Comparison of ENCODE assay signal across 10 cellular contexts in genomic region chr13:45500492-45501174, GRCh38. TPM values are rescaled to one million over a fixed set of nuclear protein-coding genes. Genes with fewer than 3 reads are reported as not detected.
DNase-seq lines count a peak whose midpoint lies in the region; ATAC-seq, FAIRE-seq and TF ChIP-seq lines count a peak whose summit lies in the region.
"Had no signal": no experiment of that assay in that cellular context is flagged by ENCODE, and none has a peak within 500 bp of the region (broad histone marks: within the 10 kb centered on the region; RNA-seq: fewer than 3 reads in every experiment).

No MANE protein-coding gene starts in this region.

- H3K9me3 Mint-ChIP-seq in progenitor cell of endocrine pancreas (ENCODE audit: low read depth), result peaks cover 7% of the 10 kb centered on the region

- DNase-seq in GM23248, result peak; percentile 82
- peak; percentile 92 for DNase-seq in RPMI7951 (ENCODE audit: low read depth)
- DNase-seq in epithelial cell of esophagus (ENCODE audit: low read depth), result peak; percentile 39
- no peak for DNase-seq in progenitor cell of endocrine pancreas (ENCODE audit: low spot score, unreplicated experiment)
- DNase-seq in GM19239 (ENCODE audit: insufficient read length, low spot score), result no peak
- DNase-seq in RKO (ENCODE audit: low spot score), result no peak
- DNase-seq: effector CD4-positive, alpha-beta T cell; upper lobe of left lung had no signal

- H3K4me3 Mint-ChIP-seq in progenitor cell of endocrine pancreas (ENCODE audit: low read depth), result no peak overlapping the region

- ATAC-seq in HG03159 (IDR thresholded peaks at IDR 0.05; ENCODE audit: unreplicated experiment) (no peak), HG03108 (IDR thresholded peaks at IDR 0.05; ENCODE audit: unreplicated experiment) (no peak)

- H3K27me3 Mint-ChIP-seq in progenitor cell of endocrine pancreas, result no peaks in the 10 kb centered on the region

- H3K4me3 ChIP-seq in GM23248 (peak overlapping the region; percentile 44), epithelial cell of esophagus (ENCODE audit: low read length) (no peak overlapping the region)
- H3K4me3 ChIP-seq: upper lobe of left lung had no signal

- H3K27me3 ChIP-seq in GM23248 (replicated peaks; ENCODE audit: insufficient read depth), result no peaks in the 10 kb centered on the region
- H3K27me3 ChIP-seq: upper lobe of left lung had no signal

- H3K4me2 ChIP-seq in GM23248 (ENCODE audit: unreplicated experiment), result peak overlapping the region; percentile 84

- in situ Hi-C loops in GM23248 (cut with MboI), result no loop called here

- peaks cover 49% of the 10 kb centered on the region for H3F3A ChIP-seq in GM23248 (ENCODE audit: insufficient read depth)

- TF ChIP-seq CTCF in epithelial cell of esophagus (IDR thresholded peaks at IDR 0.05; ENCODE audit: insufficient read depth, low read depth, low read length, missing control alignments) (no peak), progenitor cell of endocrine pancreas (IDR thresholded peaks at IDR 0.05; ENCODE audit: unreplicated experiment) (no peak)

- H3K79me2 ChIP-seq in GM23248 (ENCODE audit: insufficient read depth), result peaks cover 38% of the 10 kb centered on the region

- H3K9ac ChIP-seq in GM23248, result peak overlapping the region; percentile 52

- H4K20me1 ChIP-seq in GM23248 (ENCODE audit: insufficient read depth), result no peaks in the 10 kb centered on the region

- peaks cover 35% of the 10 kb centered on the region for H3K36me3 Mint-ChIP-seq in progenitor cell of endocrine pancreas (ENCODE audit: insufficient read depth)

- H3K27ac ChIP-seq in GM23248, result peak overlapping the region; percentile 82
- H3K27ac ChIP-seq: upper lobe of left lung had no signal

- peaks cover 21% of the 10 kb centered on the region for H3K4me1 ChIP-seq in GM23248 (ENCODE audit: insufficient read depth)

- FAIRE-seq in GM19239 (lab: Jason Lieb, UNC), result no peak

- peak overlapping the region; percentile 51 for H3K27ac Mint-ChIP-seq in progenitor cell of endocrine pancreas

- no peaks in the 10 kb centered on the region for H3K4me1 Mint-ChIP-seq in progenitor cell of endocrine pancreas (ENCODE audit: low read depth)

- H3K36me3 ChIP-seq in GM23248 (ENCODE audit: low read depth), result peaks cover 55% of the 10 kb centered on the region

- WGBS in GM23248 (ENCODE audit: low coverage in 1 of 2, low lambda C conversion rate in 2 of 2, missing lambda C conversion rate in 2 of 2), 2 experiments, result 3 to 10% methylated on average over 4 of the region's 4 CpGs

- H3K9me3 ChIP-seq in GM23248 (ENCODE audit: low read depth), result no peaks in the 10 kb centered on the region
- H3K9me3 ChIP-seq: upper lobe of left lung had no signal

- no peak overlapping the region for H2AFZ ChIP-seq in GM23248

- no peaks in the 10 kb centered on the region for H3K9me2 ChIP-seq in GM23248 (ENCODE audit: insufficient read depth)

RNA-seq across cellular contexts. Expression of gene COG3, which starts 35.9 kb away (rescaled TPM):
- 17.9 and 26.7 TPM in 2 replicates for total RNA-seq in GM23248 (2014; rRNA removed; shearing (Covaris generic))
- polyA plus RNA-seq in GM23248 (2016; fragmentation: Nextera tagmentation; extraction: Ambion mirVana), result 16.6 and 19.3 TPM in 2 replicates
- 15.3 and 16.6 TPM in 2 replicates for total RNA-seq in RPMI7951 (2014; rRNA removed; shearing (Covaris generic))
- total RNA-seq in progenitor cell of endocrine pancreas, result 29.6 and 31.6 TPM in 2 replicates

Comparison
In these comparisons a context has a peak if more than half of its experiments do, and no peak if none do; other contexts are left out.
1. DNase-seq: peak in GM23248 (single experiment), RPMI7951 (single experiment) and epithelial cell of esophagus (single experiment); none in progenitor cell of endocrine pancreas (single experiment), GM19239 (single experiment) and RKO (single experiment).